In genomic region chr4:101345271-101345595, GRCh38 we compare ENCODE assay signal across 8 cellular contexts.
DNase-seq lines count a peak whose midpoint lies in the region; ATAC-seq and TF ChIP-seq lines count a peak whose summit lies in the region.

No MANE protein-coding gene starts in this region.

- TF ChIP-seq CTCF in DND-41 (IDR thresholded peaks at IDR 0.05; ENCODE audit: borderline replicate concordance, extremely low read depth, low read length, poor library complexity, severe bottlenecking), result no peak

- peak overlapping the region; percentile 92 for H3K9ac ChIP-seq in DND-41 (ENCODE audit: low read depth, low read length)

- peak overlapping the region; percentile 58 for H3K27ac ChIP-seq in DND-41 (ENCODE audit: low read length)
- peak overlapping the region; percentile 94 for H3K27ac ChIP-seq in substantia nigra (ENCODE audit: low read depth, low read length, poor library complexity, severe bottlenecking)

- H3K27me3 ChIP-seq in DND-41 (ENCODE audit: insufficient read depth, low read length, poor library complexity), result no peaks in the 10 kb centered on the region

- H4K20me1 ChIP-seq in DND-41 (ENCODE audit: insufficient read depth, low read length), result peaks cover 15% of the 10 kb centered on the region; the same call in 1 of the 2 replicates

- ATAC-seq in DND-41 (ENCODE audit: insufficient read depth, low read depth) (no peak), HG03108 (IDR thresholded peaks at IDR 0.05; ENCODE audit: unreplicated experiment) (no peak)

- H3K79me2 ChIP-seq in DND-41 (ENCODE audit: insufficient read depth, low read length), result peaks cover 60% of the 10 kb centered on the region

- H3K4me2 ChIP-seq in DND-41 (ENCODE audit: insufficient read depth, low read length), result peak overlapping the region; percentile 82

- H3K4me3 ChIP-seq in DND-41 (ENCODE audit: low read depth in 1 of 2, low read length in 2 of 2), result peak overlapping the region; percentile 84 to 98; a peak in 3 of 4 replicates

- no peaks in the 10 kb centered on the region for H3K9me3 ChIP-seq in DND-41 (ENCODE audit: insufficient read depth, low read length, severe bottlenecking)

- peaks cover 29% of the 10 kb centered on the region for H3K4me1 ChIP-seq in DND-41 (ENCODE audit: insufficient read depth, low read length)

- peaks cover 3% of the 10 kb centered on the region for H3K36me3 ChIP-seq in DND-41 (ENCODE audit: insufficient read depth, low read length)

- peak; percentile 18 for DNase-seq in DND-41
- peak; percentile 78 for DNase-seq in NCI-H69 (lab: John Stamatoyannopoulos, UW)
- DNase-seq in amniotic epithelial cell (ENCODE audit: low read depth), result peak; percentile 55
- DNase-seq in islet precursor cell, result peak; percentile 65
- peak in 19 of 49 donors; percentile 10 to 63 (median 31) for DNase-seq in substantia nigra (lab: John Stamatoyannopoulos, UW)
- no peak for DNase-seq in DMS79 treated with DMSO at 0.1 percent for 48 hours (lab: John Stamatoyannopoulos, UW)
- DNase-seq in LoVo (ENCODE audit: low spot score), result no peak

- peak overlapping the region; percentile 65 for H2AFZ ChIP-seq in DND-41 (ENCODE audit: low read depth, low read length)

Comparison
In these comparisons a context has a peak if more than half of its experiments do, and no peak if none do; other contexts are left out.
1. DNase-seq: peak in DND-41 (single experiment), NCI-H69 (single experiment), amniotic epithelial cell (single experiment) and islet precursor cell (single experiment); none in DMS79 treated with DMSO at 0.1 percent for 48 hours (single experiment) and LoVo (single experiment).